In the genomic region with DNA sequence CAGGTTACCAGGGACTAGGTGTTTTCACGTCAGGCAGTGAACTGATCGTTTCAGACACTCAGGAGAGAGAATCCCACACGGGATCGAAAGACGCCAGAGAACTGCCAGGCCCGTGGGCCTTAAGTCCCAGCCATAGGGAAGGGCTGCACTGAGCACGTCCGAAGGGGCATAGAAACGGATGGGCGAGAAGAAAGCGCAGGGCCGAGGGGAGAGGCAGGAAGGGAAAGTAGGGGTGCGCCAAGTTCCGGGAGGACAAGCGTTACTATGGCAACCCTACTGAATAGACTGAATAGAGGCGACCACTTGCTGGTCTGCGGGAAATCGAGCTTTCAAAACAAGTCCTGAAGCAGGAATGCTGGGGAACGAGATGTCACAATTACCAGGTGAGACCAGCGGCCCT, we compare ENCODE assay signal across 17 cellular contexts.
A peak's percentile ranks its signal among the peaks of the same experiment; 100 is the strongest.
DNase-seq lines count a peak whose midpoint lies in the region; ATAC-seq and TF ChIP-seq lines count a peak whose summit lies in the region.
"Had no signal": no experiment of that assay in that cellular context is flagged by ENCODE, and none has a peak within 500 bp of the region (broad histone marks: within the 10 kb centered on the region; RNA-seq: fewer than 3 reads in every experiment).

No MANE protein-coding gene starts in this region.

- peaks cover 0 to 3% (median 0%) of the 10 kb centered on the region in 4 donors for H3K4me1 ChIP-seq in liver (ENCODE audit: control insufficient read depth in 4 of 4, insufficient read depth in 4 of 4, low read length in 3 of 4)
- no peaks in the 10 kb centered on the region for H3K4me1 ChIP-seq in thoracic aorta (ENCODE audit: control insufficient read depth in 1 of 2, low read depth in 2 of 2)
- H3K4me1 ChIP-seq in Caco-2, result no peaks in the 10 kb centered on the region
- H3K4me1 ChIP-seq: A549, BLaER1, SJSA1 had no signal

- H3K9ac ChIP-seq in liver (ENCODE audit: low read depth in 1 of 2, low read length in 2 of 2), result no peak overlapping the region
- H3K9ac ChIP-seq: BLaER1 had no signal

- TF ChIP-seq CTCF in liver (IDR thresholded peaks at IDR 0.05; ENCODE audit: low read depth, low read length, missing input control), result no peak
- TF ChIP-seq CTCF in thoracic aorta (IDR thresholded peaks at IDR 0.05), result no peak
- TF ChIP-seq CTCF in Caco-2 (IDR thresholded peaks at IDR 0.05; ENCODE audit: insufficient read depth in 1 of 2, low read depth in 1 of 2, low read length in 1 of 2, severe bottlenecking in 1 of 2, unreplicated experiment in 1 of 2), result no peak

- H3K4me3 Mint-ChIP-seq in Caco-2 (ENCODE audit: unreplicated experiment), result no peak overlapping the region
- H3K4me3 Mint-ChIP-seq: CD4-positive, alpha-beta memory T cell had no signal

- H3K4me1 Mint-ChIP-seq in Caco-2 (ENCODE audit: low read depth, unreplicated experiment), result no peaks in the 10 kb centered on the region

- WGBS in liver, result 29% methylated on average over 20 of the region's 20 CpGs

- H3K27me3 Mint-ChIP-seq in Caco-2 (ENCODE audit: insufficient read depth, unreplicated experiment), result no peaks in the 10 kb centered on the region
- H3K27me3 Mint-ChIP-seq: CD4-positive, alpha-beta memory T cell had no signal

- no peaks in the 10 kb centered on the region for H3K36me3 Mint-ChIP-seq in Caco-2 (ENCODE audit: insufficient read depth, unreplicated experiment)

- no peak for TF ChIP-seq RAD21 in liver (IDR thresholded peaks at IDR 0.05)

- peak overlapping the region in 2 of 3 donors; percentile 34 to 47 for H3K4me3 ChIP-seq in liver (ENCODE audit: low read depth in 1 of 3, low read length in 3 of 3)
- peak overlapping the region; percentile 57 for H3K4me3 ChIP-seq in thoracic aorta
- H3K4me3 ChIP-seq in Caco-2 (ENCODE audit: low read depth, low read length), result no peak overlapping the region
- H3K4me3 ChIP-seq: A549, BLaER1, SJSA1 had no signal

- ATAC-seq in thoracic aorta (ENCODE audit: insufficient number of reproducible peaks, low FRiP score, low read depth), result no peak
- ATAC-seq in GM21786 (IDR thresholded peaks at IDR 0.05; ENCODE audit: unreplicated experiment), result no peak
- ATAC-seq: A549, PC-3 had no signal

- peak overlapping the region in 1 of 2 donors; percentile 31 for H3K27ac ChIP-seq in liver (ENCODE audit: low read depth in 1 of 2, low read length in 2 of 2)
- H3K27ac ChIP-seq in thoracic aorta, result no peak overlapping the region
- H3K27ac ChIP-seq: A549, BLaER1, SJSA1 had no signal

- no peak overlapping the region for H3K27ac Mint-ChIP-seq in Caco-2 (ENCODE audit: unreplicated experiment)
- H3K27ac Mint-ChIP-seq: CD4-positive, alpha-beta memory T cell had no signal

- H3K9me3 Mint-ChIP-seq in Caco-2 (ENCODE audit: unreplicated experiment), result peaks cover 43% of the 10 kb centered on the region

- H3K9me3 ChIP-seq in liver (ENCODE audit: control insufficient read depth in 4 of 4, low read length in 3 of 4), result peaks cover 5 to 21% (median 13%) of the 10 kb centered on the region in 4 donors
- H3K9me3 ChIP-seq in thoracic aorta, result no peaks in the 10 kb centered on the region
- H3K9me3 ChIP-seq in Caco-2, result peaks cover 24% of the 10 kb centered on the region
- H3K9me3 ChIP-seq: SJSA1 had no signal

- H3K36me3 ChIP-seq in liver (ENCODE audit: control insufficient read depth in 4 of 4, insufficient read depth in 3 of 4, low read depth in 1 of 4, low read length in 3 of 4) (no peaks in the 10 kb centered on the region), thoracic aorta (no peaks in the 10 kb centered on the region), Caco-2 (ENCODE audit: control insufficient read depth, insufficient read depth, low read length) (no peaks in the 10 kb centered on the region)
- H3K36me3 ChIP-seq: BLaER1, SJSA1 had no signal

- CTCF ChIA-PET in Caco-2 (lab: Charles Lee), result no interaction called here

- DNase-seq in NCI-H748 (lab: John Stamatoyannopoulos, UW; ENCODE audit: unreplicated experiment) (peak; percentile 65), NCI-H748 treated with DMSO at 0.1 percent for 48 hours (lab: John Stamatoyannopoulos, UW) (no peak), RPMI8226 (peak; percentile 45), thoracic aorta (ENCODE audit: low spot score) (no peak), Caco-2 (no peak)
- DNase-seq in activated CD4-positive, alpha-beta T cell treated with anti-CD3 and anti-CD28 coated beads for 1 hour, result no peak
- DNase-seq: CD4-positive, alpha-beta memory T cell; DMS79 treated with DMSO at 0.1 percent for 48 hours; NCI-H1417 treated with DMSO at 0.1 percent for 48 hours; NCI-H2029; NCI-H510A treated with DMSO at 0.1 percent for 48 hours; PC-3 had no signal

- intact Hi-C loops in Caco-2 (cut with micrococcal nuclease; ENCODE audit: unreplicated experiment), result no loop called here

- H3K27me3 ChIP-seq in liver (ENCODE audit: control insufficient read depth in 4 of 4, insufficient read depth in 4 of 4, low read length in 3 of 4) (no peaks in the 10 kb centered on the region), thoracic aorta (replicated peaks; ENCODE audit: insufficient read depth) (no peaks in the 10 kb centered on the region), Caco-2 (replicated peaks; ENCODE audit: control insufficient read depth, insufficient read depth, low read length) (no peaks in the 10 kb centered on the region)
- H3K27me3 ChIP-seq: BLaER1, SJSA1 had no signal

- no TSS peak for BruUV-seq in Caco-2 (replicated peaks; lab: Mats Ljungman, UMichigan)

- POLR2A ChIA-PET in Caco-2 (lab: Charles Lee), result no interaction called here

TF ChIP-seq in liver, 16 proteins besides CTCF, POLR2A, EP300 and RAD21:
- TF ChIP-seq NR2F2 (IDR thresholded peaks at IDR 0.05), result no peak
- no peak for TF ChIP-seq HNF4G (IDR thresholded peaks at IDR 0.05)
- no peak for TF ChIP-seq FOXA1 (IDR thresholded peaks at IDR 0.05)
- no peak for TF ChIP-seq YY1 (IDR thresholded peaks at IDR 0.05)
- no peak for TF ChIP-seq SP1 (IDR thresholded peaks at IDR 0.05)
- no peak for TF ChIP-seq ATF3 (IDR thresholded peaks at IDR 0.05)
TF ChIP-seq in liver: peak in this region for 0.

Comparison
In these comparisons a context has a peak if more than half of its experiments do, and no peak if none do; other contexts are left out.
1. DNase-seq: peak in NCI-H748 (single experiment) and RPMI8226 (single experiment); none in NCI-H748 treated with DMSO at 0.1 percent for 48 hours (single experiment), thoracic aorta (single experiment), Caco-2 (0 of 2) and activated CD4-positive, alpha-beta T cell treated with anti-CD3 and anti-CD28 coated beads for 1 hour (single experiment).